8 cellular contexts compared by ENCODE assay signal in genomic region chr22:20509344-20510047, GRCh38. TPM values are rescaled to one million over a fixed set of nuclear protein-coding genes. Genes with fewer than 3 reads are reported as not detected.
DNase-seq lines count a peak whose midpoint lies in the region; ATAC-seq, FAIRE-seq and TF ChIP-seq lines count a peak whose summit lies in the region.

No MANE protein-coding gene starts in this region.

- peaks cover 76% of the 10 kb centered on the region for H3K79me2 ChIP-seq in mammary epithelial cell (ENCODE audit: insufficient read depth, low read length)

- H4K20me1 ChIP-seq in mammary epithelial cell (ENCODE audit: insufficient read depth, low read length) = no peaks in the 10 kb centered on the region

- H3K27me3 ChIP-seq in mammary epithelial cell (ENCODE audit: insufficient read depth, low read length) (no peaks in the 10 kb centered on the region), spleen (replicated peaks in 1 of 7) (no peaks in the 10 kb centered on the region)

- no peaks in the 10 kb centered on the region for H3K27me3 Mint-ChIP-seq in T-helper 17 cell

- POLR2A ChIA-PET in A549 (lab: Yijun Ruan, JAX) = interaction anchor here (1.8 to 3.3 kb wide), 2 partner anchors 17 to 22 kb away, joined by 4 to 20 read pairs; no protein-coding TSS in a partner anchor

- FAIRE-seq in A549 (lab: Jason Lieb, UNC) = no peak

- H3K4me2 ChIP-seq in A549 = peak overlapping the region; percentile 99
- peak overlapping the region; percentile 88 for H3K4me2 ChIP-seq in mammary epithelial cell (ENCODE audit: insufficient read depth, low read depth, low read length)

- in situ Hi-C loops in mammary epithelial cell (cut with MboI; ENCODE audit: low sequenced_read_pairs in 2 of 2) = no loop called here

- H3K27ac Mint-ChIP-seq in T-helper 17 cell = peak overlapping the region; percentile 94

- H3K4me1 Mint-ChIP-seq in T-helper 17 cell = peaks cover 55% of the 10 kb centered on the region

- TF ChIP-seq POLR2A in A549 (IDR thresholded peaks at IDR 0.05; ENCODE audit: low read length) (no peak), spleen (IDR thresholded peaks at IDR 0.05) (peak in 1 of 3 donors; percentile 34)

- intact Hi-C loops in mammary epithelial cell (cut with micrococcal nuclease) = loop anchor here (1.0 to 2.0 kb wide), 3 partner anchors 15 to 60 kb away; partner anchors contain the start of gene KLHL22
- intact Hi-C loops in spleen (cut with DNase I; ENCODE audit: low total_unique reads) = loop anchor here (10.0 kb wide), 1 partner anchor 55 kb away; no protein-coding TSS in a partner anchor

- H3K27ac ChIP-seq in A549 = peak overlapping the region; percentile 95 to 98
- H3K27ac ChIP-seq in mammary epithelial cell (ENCODE audit: insufficient read depth, low read depth, low read length) = peak overlapping the region; percentile 87
- H3K27ac ChIP-seq in spleen = peak overlapping the region; percentile 70 to 96 (median 92)

- peak overlapping the region; percentile 99 for H3K4me3 Mint-ChIP-seq in T-helper 17 cell

- H3K4me3 ChIP-seq in A549 (peak overlapping the region; percentile 85), mammary epithelial cell (replicated peaks in 1 of 3; ENCODE audit: insufficient read depth in 1 of 3, low read depth in 2 of 3, low read length in 3 of 3) (peak overlapping the region; percentile 54 to 96 (median 84)), spleen (peak overlapping the region; percentile 74 to 95 (median 89))

- no TSS peak for BruUV-seq in mammary epithelial cell (replicated peaks; lab: Mats Ljungman, UMichigan)

- H3K36me3 ChIP-seq in mammary epithelial cell (ENCODE audit: insufficient read depth, low read length) (peaks cover 3% of the 10 kb centered on the region), spleen (peaks cover 0 to 37% (median 5%) of the 10 kb centered on the region in 6 donors)

- no peak for TF ChIP-seq CTCF in A549 (IDR thresholded peaks at IDR 0.05)
- no peak for TF ChIP-seq CTCF in mammary epithelial cell (conservative IDR thresholded peaks at IDR 0.05 in 1 of 2, IDR thresholded peaks at IDR 0.05 in 1 of 2; ENCODE audit: extremely low read depth in 1 of 2, insufficient read depth in 1 of 2, low read depth in 1 of 2, low read length in 2 of 2)
- TF ChIP-seq CTCF in spleen (IDR thresholded peaks at IDR 0.05 in 8 of 11, conservative IDR thresholded peaks at IDR 0.05 in 3 of 11) = no peak

- H3K4me1 ChIP-seq in A549 (peaks cover 54% of the 10 kb centered on the region), mammary epithelial cell (ENCODE audit: insufficient read depth, low read length) (peaks cover 43% of the 10 kb centered on the region), spleen (peaks cover 32 to 77% (median 58%) of the 10 kb centered on the region in 6 donors)

- dilution Hi-C loops in mammary epithelial cell (cut with HindIII; ENCODE audit: low sequenced_read_pairs) = no loop called here

- 25% methylated on average over 7 of the region's 7 CpGs for WGBS in A549 (ENCODE audit: missing lambda C conversion rate)
- 11% methylated on average over 6 of the region's 7 CpGs for WGBS in mammary epithelial cell (ENCODE audit: low coverage, missing lambda C conversion rate)
- 20 to 27% (median 22%) methylated on average over 7 of the region's 7 CpGs for WGBS in spleen, 5 donors

- H3K36me3 Mint-ChIP-seq in T-helper 17 cell (ENCODE audit: low read depth) = no peaks in the 10 kb centered on the region

- no peaks in the 10 kb centered on the region for H3K9me3 ChIP-seq in A549
- H3K9me3 ChIP-seq in T-helper 17 cell (ENCODE audit: control insufficient read depth, low read length, poor library complexity, severe bottlenecking) = no peaks in the 10 kb centered on the region
- no peaks in the 10 kb centered on the region for H3K9me3 ChIP-seq in mammary epithelial cell (replicated peaks; ENCODE audit: insufficient read depth, low read length)
- no peaks in the 10 kb centered on the region for H3K9me3 ChIP-seq in spleen

- peak; percentile 48 to 57 for DNase-seq in A549 (ENCODE audit: low read depth in 1 of 2, low spot score in 1 of 2)
- DNase-seq in HK-2 (ENCODE audit: unreplicated experiment) = peak; percentile 77
- DNase-seq in T-helper 17 cell = peak in 1 of 3 donors; percentile 36
- DNase-seq in mammary epithelial cell = peak; percentile 90
- peak; percentile 92 for DNase-seq in islet precursor cell
- DNase-seq in spleen = peak; percentile 79

- peak overlapping the region; percentile 99 for H3K9ac ChIP-seq in mammary epithelial cell (ENCODE audit: insufficient read depth, low read length)

- TF ChIP-seq EP300 in A549 (IDR thresholded peaks at IDR 0.05) = no peak

- H2AFZ ChIP-seq in mammary epithelial cell (ENCODE audit: low read depth, low read length) = no peak overlapping the region

- CTCF ChIA-PET in A549 (lab: Yijun Ruan, JAX) (interaction anchor here (0.7 to 1.3 kb wide), 6 partner anchors 14 to 163 kb away, joined by 3 to 9 read pairs (median 3); no protein-coding TSS in a partner anchor), mammary epithelial cell (lab: Charles Lee; ENCODE audit: low non-redundant PET) (interaction anchor here (0.8 kb wide), 1 partner anchor 1134 kb away, joined by 22 read pairs; no protein-coding TSS in a partner anchor)

- peak; percentile 63 to 65; a peak in 5 of 6 replicates for ATAC-seq in A549
- ATAC-seq in T-helper 17 cell = peak; percentile 38
- no peak for ATAC-seq in GM21528 (IDR thresholded peaks at IDR 0.05; ENCODE audit: low FRiP score, unreplicated experiment)
- no peak for ATAC-seq in GM18867 (IDR thresholded peaks at IDR 0.05; ENCODE audit: unreplicated experiment)

- no peak for TF ChIP-seq RAD21 in A549 (conservative IDR thresholded peaks at IDR 0.05 in 1 of 2, IDR thresholded peaks at IDR 0.05 in 1 of 2)

TF ChIP-seq in A549, 52 proteins besides CTCF, POLR2A, EP300 and RAD21:
- no peak for TF ChIP-seq ELK1 (IDR thresholded peaks at IDR 0.05; ENCODE audit: low read depth, low read length)
- TF ChIP-seq FOXS1 (CRISPR knock-in tag; IDR thresholded peaks at IDR 0.05) = no peak
- TF ChIP-seq HOXB5 (CRISPR knock-in tag; IDR thresholded peaks at IDR 0.05) = no peak
- no peak for TF ChIP-seq FOSB (CRISPR knock-in tag; IDR thresholded peaks at IDR 0.05)
- TF ChIP-seq EHMT2 (IDR thresholded peaks at IDR 0.05; ENCODE audit: low read depth) = no peak
- no peak for TF ChIP-seq RARB (CRISPR knock-in tag; IDR thresholded peaks at IDR 0.05)
- peak; percentile 36; the same call in 1 of the 2 replicates for TF ChIP-seq MAX (IDR thresholded peaks at IDR 0.05)
- TF ChIP-seq GATA3 (IDR thresholded peaks at IDR 0.05; ENCODE audit: borderline replicate concordance) = no peak
- TF ChIP-seq FOSL2 (IDR thresholded peaks at IDR 0.05) = no peak
- TF ChIP-seq FOSL2 (CRISPR knock-in tag; IDR thresholded peaks at IDR 0.05) = peak; percentile 44
- TF ChIP-seq CHD2 (IDR thresholded peaks at IDR 0.05; ENCODE audit: low read length, partially characterized antibody) = no peak
- TF ChIP-seq KDM1A (IDR thresholded peaks at IDR 0.05; ENCODE audit: low read depth) = no peak
- TF ChIP-seq CBX8 (IDR thresholded peaks at IDR 0.05) = no peak
- no peak for TF ChIP-seq JUNB (IDR thresholded peaks at IDR 0.05)
- peak; percentile 7 to 67; a peak in 2 of 4 replicates for TF ChIP-seq CEBPB (IDR thresholded peaks at IDR 0.05)
TF ChIP-seq in A549: peak in this region for 3.

RNA-seq across cellular contexts. Expression of gene MED15, which starts 2.1 kb away (rescaled TPM):
- polyA plus RNA-seq in A549 (2011; rRNA removed) = 10.7 and 11.3 TPM in 2 replicates
- 30.4 and 35.0 TPM in 2 replicates for polyA plus RNA-seq in A549 (2012; cell fraction: cytosol; rRNA removed)
- polyA plus RNA-seq in A549 (2012; cell fraction: nucleus; rRNA removed) = 151 and 195 TPM in 2 replicates
- polyA plus RNA-seq in A549 (2017; fragmentation: RNase III; extraction: RNeasy Plus Mini Kit Qiagen cat#74134 plus additional on column Dnase treatment) = 29.7 to 32.6 TPM (median 30.5 TPM) in 3 replicates
- 26.3 and 29.6 TPM in 2 replicates for polyA minus RNA-seq in A549 (2011; rRNA and poly(A)+ RNA removed)
- 100 to 1,000 TPM; 207 to 251 TPM for total RNA-seq in T-helper 17 cell
- 100 to 1,000 TPM in 1 of 2 donors, 10 to 100 TPM in 1; 34.3 to 138 TPM for total RNA-seq in mammary epithelial cell
- polyA plus RNA-seq in mammary epithelial cell = 51.1 TPM
- 93.6 TPM for polyA minus RNA-seq in mammary epithelial cell
- 100 to 1,000 TPM in 4 of 7 donors, 10 to 100 TPM in 3; 76.4 to 162 (median 118) TPM for total RNA-seq in spleen
- 10 to 100 TPM; 32.2 to 80.1 (median 78.3) TPM for polyA plus RNA-seq in spleen

RNA-seq across cellular contexts. Expression of gene KLHL22, which starts 13.9 kb away (rescaled TPM):
- polyA plus RNA-seq in A549 (2011; rRNA removed) = 11.7 and 13.9 TPM in 2 replicates
- polyA plus RNA-seq in A549 (2012; cell fraction: cytosol; rRNA removed) = 11.7 and 16.0 TPM in 2 replicates
- polyA plus RNA-seq in A549 (2012; cell fraction: nucleus; rRNA removed) = 30.3 and 36.6 TPM in 2 replicates
- polyA plus RNA-seq in A549 (2017; fragmentation: RNase III; extraction: RNeasy Plus Mini Kit Qiagen cat#74134 plus additional on column Dnase treatment) = 10.5 to 12.1 TPM (median 11.7 TPM) in 3 replicates
- polyA minus RNA-seq in A549 (2011; rRNA and poly(A)+ RNA removed) = 18.8 and 20.2 TPM in 2 replicates
- total RNA-seq in T-helper 17 cell = 10 to 100 TPM; 28.1 to 33.1 TPM
- 10 to 100 TPM; 14.7 to 18.8 TPM for total RNA-seq in mammary epithelial cell
- polyA plus RNA-seq in mammary epithelial cell = 10.5 TPM
- 2.3 TPM for polyA minus RNA-seq in mammary epithelial cell
- 10 to 100 TPM; 20.9 to 40.6 (median 36.0) TPM for total RNA-seq in spleen
- 10 to 100 TPM; 14.0 to 20.8 (median 15.4) TPM for polyA plus RNA-seq in spleen

Comparison
In these comparisons a context has a peak if more than half of its experiments do, and no peak if none do; other contexts are left out.
1. ATAC-seq: peak in A549 (2 of 2) and T-helper 17 cell (single experiment); none in GM21528 (single experiment) and GM18867 (single experiment).
2. Peak in every context shown above with its lines, with median percentiles within 50 percentile points of each other: H3K27ac ChIP-seq and H3K4me3 ChIP-seq.